In the genomic region with DNA sequence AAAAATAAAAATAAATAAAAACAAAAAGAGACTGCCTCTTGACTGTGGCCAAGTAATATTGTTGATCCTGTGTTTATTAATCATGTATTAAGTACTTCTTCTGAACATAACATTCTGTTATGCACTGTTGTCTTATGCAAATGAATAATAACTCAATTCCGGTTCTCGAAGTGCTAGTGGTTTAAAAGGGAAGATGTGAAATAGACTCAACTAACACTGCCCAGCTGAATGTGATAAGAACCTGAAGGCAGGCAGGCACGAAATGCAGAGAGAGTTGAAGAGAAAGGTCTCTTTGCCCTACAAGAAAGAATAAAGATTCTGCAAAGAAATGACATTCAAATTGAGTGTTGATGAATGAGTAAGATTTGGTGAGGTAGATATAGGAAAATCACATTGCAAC, we compare ENCODE assay signal across 7 cellular contexts.
"Had no signal": no experiment of that assay in that cellular context is flagged by ENCODE, and none has a peak within 500 bp of the region (broad histone marks: within the 10 kb centered on the region; RNA-seq: fewer than 3 reads in every experiment).

No MANE protein-coding gene starts in this region.

- ATAC-seq: GM12878 had no signal

- H3K4me3 ChIP-seq: GM12878 had no signal

- DNase-seq: GDM1, GF-D8 had no signal

- FAIRE-seq: GM12878, GM12891, GM12892, GM18507, GM19239 had no signal
